In the genomic region with DNA sequence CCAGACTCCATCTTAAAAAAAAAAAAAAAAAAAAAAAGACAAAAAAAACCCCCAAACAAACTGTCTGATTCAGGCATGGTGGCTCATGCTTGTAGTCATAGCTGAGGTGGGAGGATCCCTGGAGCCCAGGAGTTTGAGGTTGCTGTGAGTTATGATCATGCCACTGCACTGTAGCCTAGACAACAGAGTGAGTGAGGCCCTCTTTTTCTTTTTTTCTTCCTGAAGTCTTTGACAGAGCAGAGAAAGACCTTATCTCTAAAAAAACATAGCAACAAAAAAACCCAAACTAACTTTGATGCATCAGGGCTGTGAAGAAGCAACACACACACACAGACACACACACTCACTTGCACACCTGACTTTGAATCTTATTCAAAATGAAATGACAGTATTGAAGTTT, we compare ENCODE assay signal across 9 cellular contexts. TPM values are rescaled to one million over a fixed set of nuclear protein-coding genes. Genes with fewer than 3 reads are reported as not detected.
DNase-seq lines count a peak whose midpoint lies in the region; ATAC-seq and TF ChIP-seq lines count a peak whose summit lies in the region.
"Had no signal": no experiment of that assay in that cellular context is flagged by ENCODE, and none has a peak within 500 bp of the region (broad histone marks: within the 10 kb centered on the region; RNA-seq: fewer than 3 reads in every experiment).

No MANE protein-coding gene starts in this region.

- no peaks in the 10 kb centered on the region for H3K9me3 ChIP-seq in T-helper 17 cell (ENCODE audit: control insufficient read depth, low read length, poor library complexity, severe bottlenecking)
- H3K9me3 ChIP-seq: uterus had no signal

- no peaks in the 10 kb centered on the region for H3K27me3 ChIP-seq in brain microvascular endothelial cell (replicated peaks)
- H3K27me3 ChIP-seq: uterus had no signal

- H3K27ac Mint-ChIP-seq in HFFc6 = peak overlapping the region; percentile 93
- H3K27ac Mint-ChIP-seq in T-helper 17 cell = peak overlapping the region; percentile 29

- no peak for TF ChIP-seq CTCF in HFFc6 (IDR thresholded peaks at IDR 0.05)
- TF ChIP-seq CTCF in brain microvascular endothelial cell (IDR thresholded peaks at IDR 0.05; ENCODE audit: low read depth, low read length, missing control alignments) = no peak

- no peak overlapping the region for H3K4me3 ChIP-seq in brain microvascular endothelial cell (ENCODE audit: low read depth, low read length)
- H3K4me3 ChIP-seq: uterus had no signal

- in situ Hi-C loops in brain microvascular endothelial cell (cut with HindIII; ENCODE audit: low pct_ligation_motif_present, low sequenced_read_pairs) = no loop called here

- DNase-seq in HFFc6 = peak; percentile 93
- DNase-seq in T-helper 17 cell = peak in 2 of 3 donors; percentile 23 to 49
- peak; percentile 97 for DNase-seq in brain microvascular endothelial cell
- DNase-seq in stimulated activated CD4-positive, alpha-beta T cell treated with anti-CD3 and anti-CD28 coated beads, Interleukin-4, amount 100 ng/mL, for 4 hours = peak; percentile 33 to 80
- no peak for DNase-seq in HuH-7.5 (ENCODE audit: low spot score)
- DNase-seq in DMS79 (lab: John Stamatoyannopoulos, UW) = no peak

- H3K27me3 Mint-ChIP-seq in HFFc6 (ENCODE audit: insufficient read depth) (peaks cover 2% of the 10 kb centered on the region; the same call in 1 of the 2 replicates), T-helper 17 cell (no peaks in the 10 kb centered on the region)

- ATAC-seq in T-helper 17 cell (peak; percentile 94), HG03097 (IDR thresholded peaks at IDR 0.05; ENCODE audit: low FRiP score, unreplicated experiment) (no peak), GM18873 (IDR thresholded peaks at IDR 0.05; ENCODE audit: low FRiP score, unreplicated experiment) (no peak)

- H3K36me3 ChIP-seq in brain microvascular endothelial cell (replicated peaks) = no peaks in the 10 kb centered on the region
- H3K36me3 ChIP-seq: uterus had no signal

- H3K36me3 Mint-ChIP-seq in HFFc6 (ENCODE audit: low read depth) = peaks cover 19% of the 10 kb centered on the region
- no peaks in the 10 kb centered on the region for H3K36me3 Mint-ChIP-seq in T-helper 17 cell (ENCODE audit: low read depth)

- H3K4me1 Mint-ChIP-seq in HFFc6 (ENCODE audit: low read depth) = peaks cover 50% of the 10 kb centered on the region
- peaks cover 30% of the 10 kb centered on the region for H3K4me1 Mint-ChIP-seq in T-helper 17 cell

- no peak overlapping the region for H3K4me3 Mint-ChIP-seq in HFFc6
- no peak overlapping the region for H3K4me3 Mint-ChIP-seq in T-helper 17 cell

- H3K9me3 Mint-ChIP-seq in HFFc6 = peaks cover 13% of the 10 kb centered on the region

- peak overlapping the region; percentile 68 for H3K27ac ChIP-seq in brain microvascular endothelial cell
- H3K27ac ChIP-seq: uterus had no signal

RNA-seq across cellular contexts. Expression of gene AMN1, which starts 7.7 kb away (rescaled TPM):
- total RNA-seq in HFFc6 (2021; fragmentation: NEBNext Ultra II Directional; extraction: Animal tissue kit (Norgen Biotek cat#: 25700)) = 1 to 10 TPM; 3.4 to 5.3 (median 4.7) TPM
- total RNA-seq in T-helper 17 cell = 1 to 10 TPM; 2.0 to 4.6 TPM

Comparison
In these comparisons a context has a peak if more than half of its experiments do, and no peak if none do; other contexts are left out.
1. DNase-seq: peak in HFFc6 (single experiment), T-helper 17 cell (2 of 3), brain microvascular endothelial cell (single experiment) and stimulated activated CD4-positive, alpha-beta T cell treated with anti-CD3 and anti-CD28 coated beads, Interleukin-4, amount 100 ng/mL, for 4 hours (2 of 2); none in HuH-7.5 (single experiment) and DMS79 (single experiment).